Comparison of ENCODE assay signal across 19 cellular contexts in genomic region chr16:29915590-29916247, GRCh38. TPM values are rescaled to one million over a fixed set of nuclear protein-coding genes. Genes with fewer than 3 reads are reported as not detected.
A peak's percentile ranks its signal among the peaks of the same experiment; 100 is the strongest.
DNase-seq lines count a peak whose midpoint lies in the region.
"Had no signal": no experiment of that assay in that cellular context is flagged by ENCODE, and none has a peak within 500 bp of the region (broad histone marks: within the 10 kb centered on the region; RNA-seq: fewer than 3 reads in every experiment).

No MANE protein-coding gene starts in this region.

- H3K27ac ChIP-seq in SJSA1 (peak overlapping the region; percentile 50), layer of hippocampus (ENCODE audit: low read depth, low read length) (peak overlapping the region; percentile 10)
- H3K27ac ChIP-seq: cardiac muscle cell, stomach had no signal

- no peak overlapping the region for H3K4me3 ChIP-seq in SJSA1
- H3K4me3 ChIP-seq: cardiac muscle cell, stomach had no signal

- H3K4me1 ChIP-seq in SJSA1 (replicated peaks), result peaks cover 19% of the 10 kb centered on the region
- H3K4me1 ChIP-seq: stomach had no signal

- no peaks in the 10 kb centered on the region for H3K27me3 ChIP-seq in SJSA1 (replicated peaks)
- H3K27me3 ChIP-seq in layer of hippocampus (ENCODE audit: control insufficient read depth, insufficient read depth, low read length), result no peaks in the 10 kb centered on the region
- H3K27me3 ChIP-seq: cardiac muscle cell, stomach had no signal

- H3K36me3 ChIP-seq in SJSA1, result peaks cover 49% of the 10 kb centered on the region

- DNase-seq in Daoy (ENCODE audit: low read depth), result peak; percentile 46
- DNase-seq in SJSA1 (ENCODE audit: low read depth in 1 of 2, low spot score in 2 of 2), result peak in 1 of 2 experiments; percentile 53
- no peak for DNase-seq in NCI-H1436 treated with DMSO at 0.1 percent for 48 hours (lab: John Stamatoyannopoulos, UW)
- no peak for DNase-seq in CD1c-positive myeloid dendritic cell (ENCODE audit: extremely low spot score)
- no peak for DNase-seq in NCI-H774 (lab: John Stamatoyannopoulos, UW)
- DNase-seq: activated CD4-positive, alpha-beta T cell treated with anti-CD3 and anti-CD28 coated beads, Interleukin-2, amount 50 U/mL, for 1 hour; activated gamma-delta T cell; C1 segment of cervical spinal cord; GDM1; naive thymus-derived CD4-positive, alpha-beta T cell; NCI-H1930; NCI-H82; right cardiac atrium; Right ventricle myocardium superior; stimulated activated CD4-positive, alpha-beta T cell treated with anti-CD3 and anti-CD28 coated beads, Interleukin-4, amount 100 ng/mL, for 4 hours; stomach; T-helper 9 cell had no signal

- no peaks in the 10 kb centered on the region for H3K9me3 ChIP-seq in SJSA1 (replicated peaks)
- H3K9me3 ChIP-seq: stomach had no signal

RNA-seq across cellular contexts. Expression of gene KCTD13, which starts 10.3 kb away (rescaled TPM):
- 9.0 and 24.2 TPM in 2 replicates for total RNA-seq in Daoy (2014; rRNA removed; shearing (Covaris generic))
- total RNA-seq in SJSA1 (2014; rRNA removed; shearing (Covaris generic)), result 10.2 and 43.8 TPM in 2 replicates

RNA-seq across cellular contexts. Expression of gene ASPHD1, which starts 15.4 kb away (rescaled TPM):
- 0.89 and 2.2 TPM in 2 replicates for total RNA-seq in Daoy (2014; rRNA removed; shearing (Covaris generic))
- total RNA-seq in SJSA1 (2014; rRNA removed; shearing (Covaris generic)), result 3.7 and 8.8 TPM in 2 replicates
- total RNA-seq: Right ventricle myocardium superior had no signal

RNA-seq across cellular contexts. Expression of gene SEZ6L2, which starts 16.4 kb away (rescaled TPM):
- 2.6 and 27.0 TPM in 2 replicates for total RNA-seq in Daoy (2014; rRNA removed; shearing (Covaris generic))
- 13.2 and 13.8 TPM in 2 replicates for total RNA-seq in SJSA1 (2014; rRNA removed; shearing (Covaris generic))

RNA-seq across cellular contexts. Expression of gene TMEM219, which starts 46.2 kb away (rescaled TPM):
- total RNA-seq in Daoy (2014; rRNA removed; shearing (Covaris generic)), result 39.8 and 41.9 TPM in 2 replicates
- 86.2 and 143 TPM in 2 replicates for total RNA-seq in SJSA1 (2014; rRNA removed; shearing (Covaris generic))

RNA-seq across cellular contexts. Expression of gene CDIPT, which starts 52.7 kb away (rescaled TPM):
- 33.5 and 46.1 TPM in 2 replicates for total RNA-seq in Daoy (2014; rRNA removed; shearing (Covaris generic))
- 59.9 and 71.6 TPM in 2 replicates for total RNA-seq in SJSA1 (2014; rRNA removed; shearing (Covaris generic))
